In genomic region chr3:46361408-46362283, GRCh38 we compare ENCODE assay signal across 10 cellular contexts. TPM values are rescaled to one million over a fixed set of nuclear protein-coding genes. Genes with fewer than 3 reads are reported as not detected.
A peak's percentile ranks its signal among the peaks of the same experiment; 100 is the strongest.
DNase-seq lines count a peak whose midpoint lies in the region; ATAC-seq, FAIRE-seq and TF ChIP-seq lines count a peak whose summit lies in the region.
"Had no signal": no experiment of that assay in that cellular context is flagged by ENCODE, and none has a peak within 500 bp of the region (broad histone marks: within the 10 kb centered on the region; RNA-seq: fewer than 3 reads in every experiment).

No MANE protein-coding gene starts in this region.

- H3K36me3 ChIP-seq in HCT116 (ENCODE audit: control insufficient read depth in 1 of 2, insufficient read depth in 2 of 2, low read length in 2 of 2), result no peaks in the 10 kb centered on the region
- H3K36me3 ChIP-seq in left lung, result no peaks in the 10 kb centered on the region

- BruUV-seq in HCT116 (replicated peaks; lab: Mats Ljungman, UMichigan), result no TSS peak

- POLR2A ChIA-PET in HCT116 (lab: Charles Lee), result no interaction called here

- FAIRE-seq in GM12892 (lab: Jason Lieb, UNC), result no peak

- TF ChIP-seq POLR2A in HCT116 (IDR thresholded peaks at IDR 0.05; ENCODE audit: borderline replicate concordance, extremely low read depth, insufficient read depth, insufficient read length) (no peak), GM12892 (IDR thresholded peaks at IDR 0.05; ENCODE audit: low read depth, low read length) (no peak)

- TF ChIP-seq RAD21 in HCT116 (IDR thresholded peaks at IDR 0.05; ENCODE audit: low read depth), result no peak

- no peak overlapping the region for H3K4me3 ChIP-seq in AG10803 (ENCODE audit: low read length)
- H3K4me3 ChIP-seq in HCT116 (replicated peaks in 1 of 2; ENCODE audit: low read depth in 1 of 2, low read length in 2 of 2), result no peak overlapping the region
- no peak overlapping the region for H3K4me3 ChIP-seq in left lung

- H3K27ac ChIP-seq in HCT116 (ENCODE audit: low read depth, low read length), result no peak overlapping the region
- peak overlapping the region in 1 of 2 donors; percentile 66 for H3K27ac ChIP-seq in left lung

- DNase-seq in AG10803 (ENCODE audit: low read depth) (peak; percentile 38), HCT116 (ENCODE audit: low read depth, low spot score) (no peak), SKM-1 treated with dmso at 0.1 percent for 144 hours (lab: John Stamatoyannopoulos, UW; ENCODE audit: unreplicated experiment) (peak; percentile 79), left lung (peak in 1 of 2 donors; percentile 53), KG1 (lab: John Stamatoyannopoulos, UW) (no peak), NCI-H2107 (lab: John Stamatoyannopoulos, UW) (no peak), cerebellum (ENCODE audit: low spot score) (no peak), GM12892 (ENCODE audit: insufficient read length) (no peak)

- TF ChIP-seq CTCF in AG10803 (conservative IDR thresholded peaks at IDR 0.05; ENCODE audit: low read length), result no peak
- TF ChIP-seq CTCF in HCT116 (IDR thresholded peaks at IDR 0.05 in 2 of 3, conservative IDR thresholded peaks at IDR 0.05 in 1 of 3; ENCODE audit: borderline replicate concordance in 1 of 3, insufficient read depth in 1 of 3, low read depth in 2 of 3, low read length in 2 of 3), result no peak
- no peak for TF ChIP-seq CTCF in left lung (IDR thresholded peaks at IDR 0.05)

- ATAC-seq in HCT116 (0 out of 2 replicates have a peak, but pooled peaks have one; percentile 25), left lung (peak; percentile 78)

- H2AFZ ChIP-seq in HCT116 (ENCODE audit: low read depth, low read length, poor library complexity, severe bottlenecking), result no peak overlapping the region

- H3K9ac ChIP-seq in HCT116 (ENCODE audit: low read length), result no peak overlapping the region

- intact Hi-C loops in HCT116 (cut with micrococcal nuclease) (no loop called here), left lung (cut with DNase I) (no loop called here)

- no peaks in the 10 kb centered on the region for H3K9me2 ChIP-seq in HCT116 (ENCODE audit: insufficient read depth)

- no peaks in the 10 kb centered on the region for H3K9me3 ChIP-seq in HCT116 (ENCODE audit: control insufficient read depth in 1 of 2, insufficient read depth in 1 of 2, low read depth in 1 of 2, low read length in 2 of 2)
- no peaks in the 10 kb centered on the region for H3K9me3 ChIP-seq in left lung
- H3K9me3 ChIP-seq: Caco-2 had no signal

- peaks cover 11% of the 10 kb centered on the region for H3K27me3 ChIP-seq in HCT116 (ENCODE audit: insufficient read depth, low read length)
- no peaks in the 10 kb centered on the region for H3K27me3 ChIP-seq in left lung

- RAD21 ChIA-PET in HCT116 (lab: Charles Lee; ENCODE audit: low non-redundant PET in 1 of 2, low total read pairs in 2 of 2, uncharacterized antibody in 2 of 2, unreplicated experiment in 2 of 2), result no interaction called here

- H3K79me2 ChIP-seq in HCT116 (ENCODE audit: insufficient read depth, low read length), result no peaks in the 10 kb centered on the region

- CTCF ChIA-PET in HCT116 (lab: Charles Lee), result no interaction called here

- no peak overlapping the region for H3K4me2 ChIP-seq in HCT116 (ENCODE audit: low read length)

- no peaks in the 10 kb centered on the region for H4K20me1 ChIP-seq in HCT116 (ENCODE audit: insufficient read depth)

- H3K4me1 ChIP-seq in HCT116 (ENCODE audit: control insufficient read depth in 1 of 2, insufficient read depth in 2 of 2, low read length in 2 of 2), result no peaks in the 10 kb centered on the region
- peaks cover 5 to 52% of the 10 kb centered on the region in 2 donors for H3K4me1 ChIP-seq in left lung
- H3K4me1 ChIP-seq: Caco-2 had no signal

TF ChIP-seq in HCT116, 20 proteins besides CTCF, POLR2A, EP300 and RAD21:
- TF ChIP-seq FOSL1 (IDR thresholded peaks at IDR 0.05; ENCODE audit: low read depth) (peak; percentile 36), ATF3 (IDR thresholded peaks at IDR 0.05) (peak; percentile 68; the same call in 1 of the 2 replicates), JUND (IDR thresholded peaks at IDR 0.05) (0 out of 2 replicates have a peak, but pooled peaks have one; percentile 17), CEBPB (IDR thresholded peaks at IDR 0.05; ENCODE audit: low read depth) (peak; percentile 86), YY1 (IDR thresholded peaks at IDR 0.05; ENCODE audit: extremely low read depth, insufficient replicate concordance, low read depth, low read length) (no peak)

RNA-seq across cellular contexts. Expression of gene CCR2, which starts 7.7 kb away (rescaled TPM):
- total RNA-seq in HCT116 (2021; ENCODE audit: unreplicated experiment), result not detected
- not detected in 2 replicates for polyA plus RNA-seq in HCT116 (2012)
- total RNA-seq in left lung, result 10 to 100 TPM; 11.5 to 27.0 TPM
- total RNA-seq in cerebellum, result 0.45 TPM
- polyA plus RNA-seq in GM12892 (2012; ENCODE audit: missing spikeins), result 0.42 TPM
- total RNA-seq: Caco-2, SK-MEL-5 had no signal

RNA-seq across cellular contexts. Expression of gene CCR5, which starts 9.1 kb away (rescaled TPM):
- total RNA-seq in HCT116 (2021; ENCODE audit: unreplicated experiment) (not detected), left lung (10 to 100 TPM in 1 of 2 donors, 1 to 10 TPM in 1; 2.9 to 13.8 TPM), cerebellum (not detected)
- polyA plus RNA-seq in HCT116 (2012), result not detected in 2 replicates
- polyA plus RNA-seq in GM12892 (2012; ENCODE audit: missing spikeins), result 0.11 TPM
- total RNA-seq: Caco-2, SK-MEL-5 had no signal

RNA-seq across cellular contexts. Expression of gene CCRL2, which starts 45.4 kb away (rescaled TPM):
- total RNA-seq in HCT116 (2021; ENCODE audit: unreplicated experiment) (not detected), left lung (10 to 100 TPM; 18.9 to 37.1 TPM), cerebellum (0.36 TPM)
- polyA plus RNA-seq in HCT116 (2012), result 0.13 TPM in 1 of 2 replicates, not detected in the other
- 0.93 TPM for polyA plus RNA-seq in GM12892 (2012; ENCODE audit: missing spikeins)
- total RNA-seq: SK-MEL-5 had no signal

Comparison
In these comparisons a context has a peak if more than half of its experiments do, and no peak if none do; other contexts are left out.
1. DNase-seq: peak in AG10803 (single experiment) and SKM-1 treated with dmso at 0.1 percent for 144 hours (single experiment); none in HCT116 (single experiment), KG1 (single experiment), NCI-H2107 (single experiment), cerebellum (single experiment) and GM12892 (single experiment).